25 cellular contexts compared by ENCODE assay signal in genomic region chr12:32618115-32618514, GRCh38.
"Had no signal": no experiment of that assay in that cellular context is flagged by ENCODE, and none has a peak within 500 bp of the region (broad histone marks: within the 10 kb centered on the region; RNA-seq: fewer than 3 reads in every experiment).

No MANE protein-coding gene starts in this region.

- H3K27ac Mint-ChIP-seq: memory B cell; naive thymus-derived CD8-positive, alpha-beta T cell; nephron; neural progenitor cell; stimulated activated effector memory CD8-positive, alpha-beta T cell treated with anti-CD3 and anti-CD28 coated beads, Interleukin-12 subunit alpha, Interleukin-12 subunit beta, amount 100 ng/mL, for 72 hours; stimulated activated naive CD8-positive, alpha-beta T cell treated with anti-CD3 and anti-CD28 coated beads, Interleukin-15, amount 100 ng/mL, for 72 hours; type B pancreatic cell had no signal

- H3K36me3 Mint-ChIP-seq: memory B cell; naive thymus-derived CD8-positive, alpha-beta T cell; stimulated activated effector memory CD8-positive, alpha-beta T cell treated with anti-CD3 and anti-CD28 coated beads, Interleukin-12 subunit alpha, Interleukin-12 subunit beta, amount 100 ng/mL, for 72 hours had no signal

- H3K36me3 ChIP-seq: prostate gland, uterus had no signal

- ATAC-seq: naive thymus-derived CD8-positive, alpha-beta T cell; right cardiac atrium; stimulated activated effector memory CD8-positive, alpha-beta T cell treated with anti-CD3 and anti-CD28 coated beads, Interleukin-12 subunit alpha, Interleukin-12 subunit beta, amount 100 ng/mL, for 72 hours; stimulated activated naive CD8-positive, alpha-beta T cell treated with anti-CD3 and anti-CD28 coated beads, Interleukin-15, amount 100 ng/mL, for 72 hours had no signal

- DNase-seq: islet precursor cell; left ventricle myocardium inferior; naive thymus-derived CD8-positive, alpha-beta T cell; occipital lobe; retina; right cardiac atrium; sigmoid colon; small intestine; spleen; stimulated activated CD4-positive, alpha-beta T cell treated with anti-CD3 and anti-CD28 coated beads, Interleukin-4, amount 100 ng/mL, for 24 hours; stimulated activated naive CD4-positive, alpha-beta T cell treated with Interleukin-2 at 50 U/mL for 16 hours; stimulated activated naive CD8-positive, alpha-beta T cell treated with anti-CD3 and anti-CD28 coated beads, Interleukin-15, amount 100 ng/mL, for 72 hours; substantia nigra; uterus had no signal

- H3K4me2 ChIP-seq: hepatocyte, neural progenitor cell had no signal

- H3K4me1 Mint-ChIP-seq: memory B cell; naive thymus-derived CD8-positive, alpha-beta T cell; nephron; stimulated activated effector memory CD8-positive, alpha-beta T cell treated with anti-CD3 and anti-CD28 coated beads, Interleukin-12 subunit alpha, Interleukin-12 subunit beta, amount 100 ng/mL, for 72 hours; stimulated activated naive CD8-positive, alpha-beta T cell treated with anti-CD3 and anti-CD28 coated beads, Interleukin-15, amount 100 ng/mL, for 72 hours had no signal

- H3K9ac ChIP-seq: neural progenitor cell, parathyroid adenoma had no signal

- H3K9me3 Mint-ChIP-seq: memory B cell; naive thymus-derived CD8-positive, alpha-beta T cell; nephron; neural progenitor cell; stimulated activated effector memory CD8-positive, alpha-beta T cell treated with anti-CD3 and anti-CD28 coated beads, Interleukin-12 subunit alpha, Interleukin-12 subunit beta, amount 100 ng/mL, for 72 hours; stimulated activated naive CD8-positive, alpha-beta T cell treated with anti-CD3 and anti-CD28 coated beads, Interleukin-15, amount 100 ng/mL, for 72 hours; type B pancreatic cell had no signal

- H3K27ac ChIP-seq: hepatocyte, left ventricle myocardium inferior, neural progenitor cell, neutrophil, parathyroid adenoma, prostate gland, sigmoid colon, spleen, uterus had no signal

- H3K4me3 Mint-ChIP-seq: memory B cell; naive thymus-derived CD8-positive, alpha-beta T cell; nephron; neural progenitor cell; stimulated activated effector memory CD8-positive, alpha-beta T cell treated with anti-CD3 and anti-CD28 coated beads, Interleukin-12 subunit alpha, Interleukin-12 subunit beta, amount 100 ng/mL, for 72 hours; stimulated activated naive CD8-positive, alpha-beta T cell treated with anti-CD3 and anti-CD28 coated beads, Interleukin-15, amount 100 ng/mL, for 72 hours; type B pancreatic cell had no signal

- H3K27me3 Mint-ChIP-seq: memory B cell; naive thymus-derived CD8-positive, alpha-beta T cell; type B pancreatic cell had no signal

- H3K4me1 ChIP-seq: neural progenitor cell, parathyroid adenoma, prostate gland, sigmoid colon, uterus had no signal

- H3K4me3 ChIP-seq: hepatocyte, left ventricle myocardium inferior, lung, neural progenitor cell, prostate gland, sigmoid colon, spleen, tibial nerve, uterus had no signal

- H3K79me2 ChIP-seq: hepatocyte, parathyroid adenoma had no signal

- H3K27me3 ChIP-seq: hepatocyte, neural progenitor cell, neutrophil, sigmoid colon, spleen, tibial nerve, uterus had no signal
